In genomic region chr10:124536496-124537050, GRCh38 we compare ENCODE assay signal across 23 cellular contexts.
A peak's percentile ranks its signal among the peaks of the same experiment; 100 is the strongest.
DNase-seq lines count a peak whose midpoint lies in the region; ATAC-seq and TF ChIP-seq lines count a peak whose summit lies in the region.
"Had no signal": no experiment of that assay in that cellular context is flagged by ENCODE, and none has a peak within 500 bp of the region (broad histone marks: within the 10 kb centered on the region; RNA-seq: fewer than 3 reads in every experiment).

No MANE protein-coding gene starts in this region.

- H3K79me2 ChIP-seq in Karpas-422 (ENCODE audit: low read length) (no peaks in the 10 kb centered on the region), GM23248 (ENCODE audit: insufficient read depth) (no peaks in the 10 kb centered on the region)

- H3K27me3 ChIP-seq in BLaER1 = no peaks in the 10 kb centered on the region
- no peaks in the 10 kb centered on the region for H3K27me3 ChIP-seq in Karpas-422 (ENCODE audit: low read length)
- no peaks in the 10 kb centered on the region for H3K27me3 ChIP-seq in GM23248 (replicated peaks; ENCODE audit: insufficient read depth)
- H3K27me3 ChIP-seq: heart left ventricle, Peyer's patch had no signal

- H3K4me2 ChIP-seq in BLaER1 (peak overlapping the region; percentile 96), Karpas-422 (ENCODE audit: low read depth, low read length, poor library complexity, severe bottlenecking) (peak overlapping the region; percentile 92), GM23248 (ENCODE audit: unreplicated experiment) (no peak overlapping the region)

- no peak for ATAC-seq in HG03571 (IDR thresholded peaks at IDR 0.05; ENCODE audit: unreplicated experiment)
- ATAC-seq: activated T-cell treated with anti-CD3 and anti-CD28 coated beads, Interleukin-2, amount 50 U/mL, for 4 hours; esophagus mucosa; heart left ventricle had no signal

- WGBS in GM23248 (ENCODE audit: low coverage in 1 of 2, low lambda C conversion rate in 2 of 2, missing lambda C conversion rate in 2 of 2), 2 experiments = 56 to 61% methylated on average over 5 of the region's 5 CpGs

- H2AFZ ChIP-seq in Karpas-422 (ENCODE audit: low read length) (no peak overlapping the region), GM23248 (no peak overlapping the region)

- H3K36me3 ChIP-seq in BLaER1 (no peaks in the 10 kb centered on the region), Karpas-422 (ENCODE audit: insufficient read depth, low read length) (no peaks in the 10 kb centered on the region), GM23248 (ENCODE audit: low read depth) (no peaks in the 10 kb centered on the region)
- H3K36me3 ChIP-seq: heart left ventricle, Peyer's patch had no signal

- H3K4me1 Mint-ChIP-seq in nephron = no peaks in the 10 kb centered on the region

- DNase-seq in Karpas-422 (peak; percentile 78), cerebellar cortex (ENCODE audit: low spot score) (peak; percentile 36), activated T-cell treated with anti-CD3 and anti-CD28 coated beads for 4 hours (no peak), GM23248 (no peak)
- DNase-seq in stimulated activated CD4-positive, alpha-beta T cell treated with anti-CD3 and anti-CD28 coated beads, Interleukin-4, amount 100 ng/mL, for 24 hours = no peak
- DNase-seq: activated CD4-positive, alpha-beta T cell treated with anti-CD3 and anti-CD28 coated beads, Interleukin-2, amount 50 U/mL, for 48 hours; activated T-cell treated with anti-CD3 and anti-CD28 coated beads, Interleukin-2, amount 50 U/mL, for 4 hours; COR-L47; GF-D8; KG1; NCI-H1105 treated with DMSO at 0.1 percent for 48 hours; NCI-H2171; NCI-H748 treated with DMSO at 0.1 percent for 48 hours; Peyer's patch; SW 1271 had no signal

- H3K4me1 ChIP-seq in BLaER1 = peaks cover 97% of the 10 kb centered on the region
- peaks cover 98% of the 10 kb centered on the region for H3K4me1 ChIP-seq in Karpas-422 (ENCODE audit: low read length)
- H3K4me1 ChIP-seq in GM23248 (ENCODE audit: insufficient read depth) = no peaks in the 10 kb centered on the region

- H4K20me1 ChIP-seq in BLaER1 = no peaks in the 10 kb centered on the region
- H4K20me1 ChIP-seq in Karpas-422 (ENCODE audit: insufficient read depth, low read depth, low read length) = no peaks in the 10 kb centered on the region
- H4K20me1 ChIP-seq in GM23248 (ENCODE audit: insufficient read depth) = no peaks in the 10 kb centered on the region

- H3F3A ChIP-seq in GM23248 (ENCODE audit: insufficient read depth) = no peaks in the 10 kb centered on the region

- H3K4me3 ChIP-seq in BLaER1 (peak overlapping the region; percentile 37), Karpas-422 (ENCODE audit: low read length) (peak overlapping the region; percentile 70), GM23248 (no peak overlapping the region)
- H3K4me3 ChIP-seq: heart left ventricle, Peyer's patch had no signal

- H3K9me3 Mint-ChIP-seq in nephron = no peaks in the 10 kb centered on the region
- H3K9me3 Mint-ChIP-seq: activated T-cell treated with anti-CD3 and anti-CD28 coated beads, Interleukin-2, amount 50 U/mL, for 4 hours; H9; neural crest cell had no signal

- H3K27ac ChIP-seq in BLaER1 (peak overlapping the region; percentile 93), Karpas-422 (ENCODE audit: low read length) (peak overlapping the region; percentile 100), GM23248 (no peak overlapping the region)

- H3K27me3 Mint-ChIP-seq in nephron (ENCODE audit: low read depth) = peaks cover 6% of the 10 kb centered on the region
- H3K27me3 Mint-ChIP-seq: activated naive CD8-positive, alpha-beta T cell had no signal

- H3K9ac ChIP-seq in BLaER1 (peak overlapping the region; percentile 79), Karpas-422 (ENCODE audit: low read length) (peak overlapping the region; percentile 99), GM23248 (no peak overlapping the region)

- peak overlapping the region; percentile 23 to 39 (median 26) for H3K27ac Mint-ChIP-seq in nephron
- H3K27ac Mint-ChIP-seq: activated naive CD8-positive, alpha-beta T cell; H9 had no signal

- H3K36me3 Mint-ChIP-seq in nephron (ENCODE audit: low read depth) = no peaks in the 10 kb centered on the region
- H3K36me3 Mint-ChIP-seq: activated naive CD8-positive, alpha-beta T cell had no signal

- H3K9me3 ChIP-seq in BLaER1 (no peaks in the 10 kb centered on the region), Karpas-422 (ENCODE audit: low read length) (no peaks in the 10 kb centered on the region), GM23248 (ENCODE audit: low read depth) (no peaks in the 10 kb centered on the region)
- H3K9me3 ChIP-seq: heart left ventricle, Peyer's patch had no signal

- H3K4me3 Mint-ChIP-seq in nephron = no peak overlapping the region
- H3K4me3 Mint-ChIP-seq: activated naive CD8-positive, alpha-beta T cell; activated T-cell treated with anti-CD3 and anti-CD28 coated beads, Interleukin-2, amount 50 U/mL, for 4 hours; H9; neural crest cell had no signal

- TF ChIP-seq CTCF in nephron (IDR thresholded peaks at IDR 0.05; ENCODE audit: unreplicated experiment in 3 of 3) = peak in 2 of 3 experiments; percentile 3 to 16

- in situ Hi-C loops in GM23248 (cut with MboI) = loop anchor here (10.0 kb wide), 1 partner anchor 208 kb away; the partner anchor contains the start of gene FAM53B

- H3K9me2 ChIP-seq in Karpas-422 (replicated peaks; ENCODE audit: insufficient read depth, low read length) (no peaks in the 10 kb centered on the region), GM23248 (ENCODE audit: insufficient read depth) (no peaks in the 10 kb centered on the region)

Comparison
In these comparisons a context has a peak if more than half of its experiments do, and no peak if none do; other contexts are left out.
1. DNase-seq: peak in Karpas-422 (single experiment) and cerebellar cortex (single experiment); none in stimulated activated CD4-positive, alpha-beta T cell treated with anti-CD3 and anti-CD28 coated beads, Interleukin-4, amount 100 ng/mL, for 24 hours (single experiment), activated T-cell treated with anti-CD3 and anti-CD28 coated beads for 4 hours (single experiment) and GM23248 (single experiment).